Comparison of ENCODE assay signal across 8 cellular contexts in the genomic region with DNA sequence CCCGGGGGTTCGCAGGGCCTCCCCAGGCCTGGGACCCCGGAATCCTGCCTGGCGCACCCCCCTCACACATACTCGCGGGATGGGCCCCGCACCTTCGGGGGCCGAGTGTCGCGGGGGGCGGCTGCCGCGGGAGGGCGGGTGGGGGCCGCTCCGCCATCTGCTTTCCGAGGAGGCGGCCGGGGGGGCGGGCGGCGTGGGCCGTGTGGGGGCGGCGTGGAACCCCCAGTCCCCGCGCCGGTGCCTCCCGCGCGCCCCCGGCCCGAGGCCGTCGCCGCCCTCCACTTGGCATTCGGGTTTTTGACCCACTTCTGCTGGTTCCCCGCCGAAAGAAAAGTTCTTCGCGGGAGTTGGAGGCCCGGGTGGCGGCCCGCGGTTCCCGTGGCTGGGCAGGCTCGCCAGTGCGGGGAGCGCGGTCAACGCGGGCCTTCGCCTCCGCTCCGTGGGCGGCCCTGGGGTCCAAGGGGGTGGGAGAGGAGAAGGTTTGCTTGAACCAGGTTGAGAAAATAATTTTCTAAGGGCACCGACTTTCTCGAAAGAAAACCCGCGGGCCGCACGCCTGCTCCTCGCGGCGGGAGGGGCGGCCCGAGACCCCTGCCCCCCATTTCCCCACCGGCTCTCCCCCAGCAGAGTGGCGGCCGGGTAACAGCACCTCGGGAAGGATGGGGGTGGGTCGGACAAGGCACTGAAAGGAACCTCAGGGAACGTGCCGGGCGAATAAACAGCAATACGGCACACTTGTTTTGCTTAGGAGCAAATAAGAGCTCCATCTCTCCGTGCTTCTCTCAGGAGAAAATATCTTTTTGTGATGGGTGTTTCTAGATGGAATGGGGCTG. TPM values are rescaled to one million over a fixed set of nuclear protein-coding genes. Genes with fewer than 3 reads are reported as not detected.
DNase-seq lines count a peak whose midpoint lies in the region; ATAC-seq and TF ChIP-seq lines count a peak whose summit lies in the region.

No MANE protein-coding gene starts in this region.

- POLR2A ChIA-PET in CD8-positive, alpha-beta T cell (lab: Charles Lee): interaction anchor here (1.0 kb wide), 1 partner anchor 13 kb away, joined by 3 read pairs; no protein-coding TSS in a partner anchor
- POLR2A ChIA-PET in PC-3 (lab: Charles Lee; ENCODE audit: unreplicated experiment): interaction anchor here (0.6 kb wide), 2 partner anchors 15 to 89 kb away, joined by 3 to 6 read pairs; no protein-coding TSS in a partner anchor

- peak overlapping the region; percentile 66 for H3K27ac Mint-ChIP-seq in CD8-positive, alpha-beta T cell

- H3K4me3 ChIP-seq in CD8-positive, alpha-beta T cell (ENCODE audit: low read depth, low read length): peak overlapping the region; percentile 33
- H3K4me3 ChIP-seq in PC-3 (ENCODE audit: low read length) (peak overlapping the region; percentile 82), endocrine pancreas (ENCODE audit: control insufficient read depth, insufficient read depth, low read length) (peak overlapping the region; percentile 31), neuron (ENCODE audit: low read length) (peak overlapping the region; percentile 78)

- H3K9me3 Mint-ChIP-seq in CD8-positive, alpha-beta T cell: no peaks in the 10 kb centered on the region

- no peaks in the 10 kb centered on the region for H3K9me2 ChIP-seq in PC-3 (replicated peaks; ENCODE audit: low read length)

- H3K4me3 Mint-ChIP-seq in CD8-positive, alpha-beta T cell: peak overlapping the region; percentile 80

- ATAC-seq in CD8-positive, alpha-beta T cell: no peak
- ATAC-seq in PC-3 (no peak), HG03135 (IDR thresholded peaks at IDR 0.05; ENCODE audit: unreplicated experiment) (no peak), GM19455 (IDR thresholded peaks at IDR 0.05; ENCODE audit: unreplicated experiment) (no peak)

- H3K27me3 Mint-ChIP-seq in CD8-positive, alpha-beta T cell (ENCODE audit: low read depth): no peaks in the 10 kb centered on the region

- H3F3A ChIP-seq in PC-3 (ENCODE audit: low read length, unreplicated experiment): peaks cover 4% of the 10 kb centered on the region

- peak overlapping the region; percentile 76 for H2AFZ ChIP-seq in PC-3 (ENCODE audit: low read length)
- no peak overlapping the region for H2AFZ ChIP-seq in neuron (ENCODE audit: low read depth, low read length)

- no peaks in the 10 kb centered on the region for H3K27me3 ChIP-seq in CD8-positive, alpha-beta T cell (ENCODE audit: insufficient read depth, low read length)
- H3K27me3 ChIP-seq in PC-3 (ENCODE audit: low read length) (no peaks in the 10 kb centered on the region), endocrine pancreas (ENCODE audit: control insufficient read depth, insufficient read depth, low read length) (no peaks in the 10 kb centered on the region), neuron (ENCODE audit: insufficient read depth, low read length) (no peaks in the 10 kb centered on the region)

- no peaks in the 10 kb centered on the region for H3K36me3 ChIP-seq in CD8-positive, alpha-beta T cell (ENCODE audit: insufficient read depth, low read length)
- H3K36me3 ChIP-seq in PC-3 (ENCODE audit: low read depth, low read length): peaks cover 18% of the 10 kb centered on the region; the same call in 1 of the 2 replicates
- H3K36me3 ChIP-seq in endocrine pancreas (ENCODE audit: control insufficient read depth, insufficient read depth, low read length): no peaks in the 10 kb centered on the region
- peaks cover 32% of the 10 kb centered on the region for H3K36me3 ChIP-seq in neuron (ENCODE audit: insufficient read depth, low read length)

- H3K9ac ChIP-seq in PC-3 (ENCODE audit: low read length) (peak overlapping the region; percentile 70), endocrine pancreas (ENCODE audit: control insufficient read depth, insufficient read depth, low read length) (peak overlapping the region; percentile 47)

- H3K36me3 Mint-ChIP-seq in CD8-positive, alpha-beta T cell: peaks cover 20% of the 10 kb centered on the region

- no peak for TF ChIP-seq CTCF in CD8-positive, alpha-beta T cell (IDR thresholded peaks at IDR 0.05)
- no peak for TF ChIP-seq CTCF in PC-3 (conservative IDR thresholded peaks at IDR 0.05; ENCODE audit: low read depth, low read length)

- peaks cover 58% of the 10 kb centered on the region for H3K79me2 ChIP-seq in PC-3 (ENCODE audit: low read length)

- peaks cover 18% of the 10 kb centered on the region for H3K4me1 ChIP-seq in CD8-positive, alpha-beta T cell (ENCODE audit: insufficient read depth, low read length)
- H3K4me1 ChIP-seq in PC-3 (ENCODE audit: insufficient read depth, low read length): peaks cover 12% of the 10 kb centered on the region
- no peaks in the 10 kb centered on the region for H3K4me1 ChIP-seq in endocrine pancreas (ENCODE audit: control insufficient read depth, insufficient read depth, low read length)
- peaks cover 7% of the 10 kb centered on the region for H3K4me1 ChIP-seq in neuron (ENCODE audit: insufficient read depth, low read length)

- peak overlapping the region; percentile 98 for H3K4me2 ChIP-seq in PC-3 (ENCODE audit: low read length)

- H3K9me3 ChIP-seq in CD8-positive, alpha-beta T cell (ENCODE audit: low read length): no peaks in the 10 kb centered on the region
- H3K9me3 ChIP-seq in PC-3 (ENCODE audit: low read length): no peaks in the 10 kb centered on the region
- H3K9me3 ChIP-seq in endocrine pancreas (ENCODE audit: control insufficient read depth, low read length): no peaks in the 10 kb centered on the region
- H3K9me3 ChIP-seq in neuron (ENCODE audit: low read length): no peaks in the 10 kb centered on the region

- no peak overlapping the region for H3K27ac ChIP-seq in CD8-positive, alpha-beta T cell (ENCODE audit: low read depth, low read length)
- no peak overlapping the region for H3K27ac ChIP-seq in PC-3 (ENCODE audit: low read length)

- peak in 2 of 7 experiments; percentile 12 to 31 for DNase-seq in CD8-positive, alpha-beta T cell
- no peak for DNase-seq in PC-3
- no peak for DNase-seq in NCI-H446 (lab: John Stamatoyannopoulos, UW)
- DNase-seq in GOT3 (lab: John Stamatoyannopoulos, UW): no peak

- peaks cover 27% of the 10 kb centered on the region for H3K4me1 Mint-ChIP-seq in CD8-positive, alpha-beta T cell (ENCODE audit: low read depth)

- H4K20me1 ChIP-seq in PC-3 (ENCODE audit: low read length): no peaks in the 10 kb centered on the region

- CTCF ChIA-PET in CD8-positive, alpha-beta T cell (lab: Charles Lee): interaction anchor here (0.7 to 1.1 kb wide), 3 partner anchors 32 to 61 kb away, joined by 3 to 4 read pairs (median 3); partner anchors contain the start of gene NOL9
- CTCF ChIA-PET in PC-3 (lab: Charles Lee): no interaction called here

- no TSS peak for BruUV-seq in PC-3 (replicated peaks; lab: Mats Ljungman, UMichigan)

- intact Hi-C loops in CD8-positive, alpha-beta T cell (cut with DNase I, micrococcal nuclease): loop anchor here in 1 of 2 experiments (10.0 kb wide), 1 partner anchor 420 kb away; the partner anchor contains the start of gene RPL22
- intact Hi-C loops in PC-3 (cut with micrococcal nuclease): no loop called here

RNA-seq across cellular contexts. Expression of gene PHF13, which starts 1.6 kb away (rescaled TPM):
- total RNA-seq in CD8-positive, alpha-beta T cell: 1 to 10 TPM; 3.3 to 3.5 TPM
- 13.2 and 14.9 TPM in 2 replicates for total RNA-seq in PC-3 (2014; rRNA removed)

RNA-seq across cellular contexts. Expression of gene THAP3, which starts 9.5 kb away (rescaled TPM):
- 10 to 100 TPM; 13.9 to 14.4 TPM for total RNA-seq in CD8-positive, alpha-beta T cell
- 42.4 and 54.6 TPM in 2 replicates for total RNA-seq in PC-3 (2014; rRNA removed)

RNA-seq across cellular contexts. Expression of gene KLHL21, which starts 12.5 kb away (rescaled TPM):
- 10 to 100 TPM; 33.3 to 33.4 TPM for total RNA-seq in CD8-positive, alpha-beta T cell
- total RNA-seq in PC-3 (2014; rRNA removed): 82.5 and 105 TPM in 2 replicates

RNA-seq across cellular contexts. Expression of gene ZBTB48, which starts 35.4 kb away (rescaled TPM):
- 10 to 100 TPM; 31.9 to 35.0 TPM for total RNA-seq in CD8-positive, alpha-beta T cell
- 42.7 and 47.2 TPM in 2 replicates for total RNA-seq in PC-3 (2014; rRNA removed)

Comparison
In these comparisons a context has a peak if more than half of its experiments do, and no peak if none do; other contexts are left out.
1. H3K4me3 ChIP-seq: peak in every context shown above with its lines; median percentile 82 in PC-3; 78 in neuron; 33 in CD8-positive, alpha-beta T cell; 31 in endocrine pancreas.